Comparison of ENCODE assay signal across 13 cellular contexts in the genomic region with DNA sequence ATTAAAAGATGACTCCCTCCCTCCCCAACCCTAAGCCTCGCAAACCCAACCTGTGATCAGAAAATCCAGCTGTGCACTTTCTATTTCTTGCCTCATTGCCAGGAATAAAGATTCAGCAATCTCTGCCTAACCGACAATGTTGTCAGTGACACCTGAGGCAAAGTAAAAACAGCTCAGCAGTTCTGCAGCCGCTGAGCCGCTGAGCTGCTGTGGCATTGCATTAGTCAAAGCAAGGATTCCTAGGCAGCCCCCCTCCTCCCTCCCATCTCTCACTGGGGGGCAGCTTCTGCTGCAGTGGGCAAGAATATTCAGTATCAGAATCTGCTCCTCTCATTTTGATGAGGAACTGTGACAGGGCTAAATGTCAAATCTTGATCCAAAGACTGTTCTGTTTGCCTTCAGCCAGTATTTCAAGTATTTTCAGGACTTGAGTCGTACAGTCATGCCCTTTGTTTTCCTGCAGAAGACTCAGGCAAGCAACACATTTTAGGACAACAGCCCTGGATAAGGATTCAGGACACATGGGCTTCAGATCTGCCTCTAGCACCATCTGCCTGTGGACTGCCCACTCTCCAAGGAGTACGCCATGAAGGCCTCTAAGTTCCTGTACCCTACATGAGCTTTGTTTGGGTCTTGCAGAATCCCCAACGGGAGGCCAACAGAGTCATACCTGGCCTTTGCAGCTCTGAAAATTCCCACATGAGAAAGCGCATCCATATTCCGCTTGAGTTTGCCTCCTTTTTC. TPM values are rescaled to one million over a fixed set of nuclear protein-coding genes. Genes with fewer than 3 reads are reported as not detected.
DNase-seq lines count a peak whose midpoint lies in the region; ATAC-seq and TF ChIP-seq lines count a peak whose summit lies in the region.
"Had no signal": no experiment of that assay in that cellular context is flagged by ENCODE, and none has a peak within 500 bp of the region (broad histone marks: within the 10 kb centered on the region; RNA-seq: fewer than 3 reads in every experiment).

No MANE protein-coding gene starts in this region.

- intact Hi-C loops in HCT116 (cut with micrococcal nuclease), result no loop called here

- no CpG with 5 or more reads among the region's 9 CpGs for WGBS in mesendoderm (ENCODE audit: extremely low coverage, insufficient coverage, low lambda C conversion rate)

- ATAC-seq in HCT116 (peak; percentile 49), GM18517 (IDR thresholded peaks at IDR 0.05; ENCODE audit: unreplicated experiment) (no peak), HG03045 (IDR thresholded peaks at IDR 0.05; ENCODE audit: unreplicated experiment) (no peak)
- ATAC-seq: lower lobe of right lung had no signal

- BruUV-seq in HCT116 (replicated peaks; lab: Mats Ljungman, UMichigan), result no TSS peak

- H3K79me2 ChIP-seq in HCT116 (ENCODE audit: insufficient read depth, low read length), result no peaks in the 10 kb centered on the region
- H3K79me2 ChIP-seq in mesendoderm (ENCODE audit: control insufficient read depth, insufficient read depth, low read length), result no peaks in the 10 kb centered on the region

- H4K5ac ChIP-seq in mesendoderm (ENCODE audit: low read length), result no peak overlapping the region

- H3K18ac ChIP-seq in mesendoderm (ENCODE audit: low read length), result no peak overlapping the region

- H2AK5ac ChIP-seq in mesendoderm (ENCODE audit: low read length), result no peak overlapping the region

- no peak overlapping the region for H4K8ac ChIP-seq in mesendoderm (ENCODE audit: low read depth, low read length)

- H4K20me1 ChIP-seq in HCT116 (ENCODE audit: insufficient read depth), result no peaks in the 10 kb centered on the region

- CTCF ChIA-PET in HCT116 (lab: Charles Lee), result interaction anchor here (0.8 kb wide), 1 partner anchor 99 kb away, joined by 3 read pairs; no protein-coding TSS in a partner anchor

- peaks cover 18% of the 10 kb centered on the region; the same call in 1 of the 2 replicates for H3K27me3 ChIP-seq in HCT116 (ENCODE audit: insufficient read depth, low read length)
- no peaks in the 10 kb centered on the region for H3K27me3 ChIP-seq in mesendoderm (ENCODE audit: insufficient read depth, low read length, poor library complexity)
- H3K27me3 ChIP-seq: neutrophil had no signal

- no peak overlapping the region for H3K4me3 ChIP-seq in HCT116 (replicated peaks in 1 of 2; ENCODE audit: low read depth in 1 of 2, low read length in 2 of 2)
- H3K4me3 ChIP-seq in fibroblast of mammary gland (ENCODE audit: control insufficient read depth, low read depth, low read length), result no peak overlapping the region
- H3K4me3 ChIP-seq in mesendoderm (ENCODE audit: low read length), result no peak overlapping the region
- H3K4me3 ChIP-seq: lower lobe of right lung had no signal

- RAD21 ChIA-PET in HCT116 (lab: Charles Lee; ENCODE audit: low non-redundant PET in 1 of 2, low total read pairs in 2 of 2, uncharacterized antibody in 2 of 2, unreplicated experiment in 2 of 2), result no interaction called here

- no peak overlapping the region for H3K23ac ChIP-seq in mesendoderm (ENCODE audit: low read length)

- H2BK5ac ChIP-seq in mesendoderm (ENCODE audit: low read length), result no peak overlapping the region

- POLR2A ChIA-PET in HCT116 (lab: Charles Lee), result no interaction called here

- H3K27ac ChIP-seq in HCT116 (ENCODE audit: low read depth, low read length) (no peak overlapping the region), mesendoderm (ENCODE audit: low read depth, low read length) (no peak overlapping the region)
- H3K27ac ChIP-seq: lower lobe of right lung, neutrophil had no signal

- no peak overlapping the region for H3K56ac ChIP-seq in mesendoderm (ENCODE audit: low read length)

- no peak overlapping the region for H3K4ac ChIP-seq in mesendoderm (ENCODE audit: low read depth, low read length)

- H3K36me3 ChIP-seq in HCT116 (ENCODE audit: control insufficient read depth in 1 of 2, insufficient read depth in 2 of 2, low read length in 2 of 2), result no peaks in the 10 kb centered on the region
- H3K36me3 ChIP-seq in mesendoderm (ENCODE audit: control insufficient read depth, insufficient read depth, low read length), result no peaks in the 10 kb centered on the region
- H3K36me3 ChIP-seq: lower lobe of right lung, neutrophil had no signal

- H3K4me2 ChIP-seq in HCT116 (ENCODE audit: low read length) (no peak overlapping the region), mesendoderm (ENCODE audit: low read length) (no peak overlapping the region)

- H3K4me1 ChIP-seq in HCT116 (ENCODE audit: control insufficient read depth in 1 of 2, insufficient read depth in 2 of 2, low read length in 2 of 2) (no peaks in the 10 kb centered on the region), mesendoderm (ENCODE audit: control insufficient read depth, low read depth, low read length) (no peaks in the 10 kb centered on the region)
- H3K4me1 ChIP-seq: lower lobe of right lung had no signal

- TF ChIP-seq CTCF in HCT116 (IDR thresholded peaks at IDR 0.05 in 2 of 3, conservative IDR thresholded peaks at IDR 0.05 in 1 of 3; ENCODE audit: borderline replicate concordance in 1 of 3, insufficient read depth in 1 of 3, low read depth in 2 of 3, low read length in 2 of 3) (no peak), fibroblast of mammary gland (conservative IDR thresholded peaks at IDR 0.05; ENCODE audit: control insufficient read depth, insufficient read depth, low read depth, low read length) (peak; percentile 3)

- no peak for TF ChIP-seq POLR2A in HCT116 (IDR thresholded peaks at IDR 0.05; ENCODE audit: borderline replicate concordance, extremely low read depth, insufficient read depth, insufficient read length)

- no peaks in the 10 kb centered on the region for H3K79me1 ChIP-seq in mesendoderm (ENCODE audit: low read length)

- peak; percentile 28; the same call in 1 of the 2 replicates for TF ChIP-seq RAD21 in HCT116 (IDR thresholded peaks at IDR 0.05; ENCODE audit: low read depth)

- DNase-seq in HCT116 (ENCODE audit: low read depth, low spot score) (no peak), RPMI8226 (peak; percentile 89), fibroblast of mammary gland (ENCODE audit: low read depth) (peak; percentile 11), mesendoderm (peak; percentile 64), anterior cingulate cortex (lab: John Stamatoyannopoulos, UW) (no peak)
- DNase-seq in central memory CD4-positive, alpha-beta T cell, result no peak
- DNase-seq: activated CD4-positive, alpha-beta T cell treated with anti-CD3 and anti-CD28 coated beads, Interleukin-2, amount 10 ng/mL, durations not matched to agents 7 days and 5 days; CD4-positive, alpha-beta memory T cell; effector CD4-positive, alpha-beta T cell; lower lobe of right lung had no signal

- no peak overlapping the region for H2BK15ac ChIP-seq in mesendoderm (replicated peaks; ENCODE audit: low read depth)

- H2BK120ac ChIP-seq in mesendoderm (ENCODE audit: low read depth, low read length), result no peak overlapping the region

- H3K9me2 ChIP-seq in HCT116 (ENCODE audit: insufficient read depth), result no peaks in the 10 kb centered on the region

- no peaks in the 10 kb centered on the region for H3K9me3 ChIP-seq in HCT116 (ENCODE audit: control insufficient read depth in 1 of 2, insufficient read depth in 1 of 2, low read depth in 1 of 2, low read length in 2 of 2)
- H3K9me3 ChIP-seq: lower lobe of right lung, neutrophil had no signal

- H3K9ac ChIP-seq in HCT116 (ENCODE audit: low read length) (no peak overlapping the region), mesendoderm (ENCODE audit: low read length) (no peak overlapping the region)

- no peak overlapping the region for H2AFZ ChIP-seq in HCT116 (ENCODE audit: low read depth, low read length, poor library complexity, severe bottlenecking)

TF ChIP-seq in HCT116, 20 proteins besides CTCF, POLR2A, EP300 and RAD21:
- no peak for TF ChIP-seq MAX (IDR thresholded peaks at IDR 0.05)
- TF ChIP-seq EZH2 (IDR thresholded peaks at IDR 0.05), result no peak
- no peak for TF ChIP-seq ZNF274 (IDR thresholded peaks at IDR 0.05; ENCODE audit: low read depth, low read length)
- no peak for TF ChIP-seq ZFX (IDR thresholded peaks at IDR 0.05)
- TF ChIP-seq CBX3 (IDR thresholded peaks at IDR 0.05; ENCODE audit: low read depth), result no peak
- TF ChIP-seq POLR2AphosphoS5 (IDR thresholded peaks at IDR 0.05; ENCODE audit: low read depth, low read length), result no peak
- TF ChIP-seq EGR1 (IDR thresholded peaks at IDR 0.05; ENCODE audit: low read depth), result no peak
- no peak for TF ChIP-seq TCF7L2 (IDR thresholded peaks at IDR 0.05; ENCODE audit: borderline replicate concordance, extremely low read depth, insufficient read depth, insufficient read length)
- no peak for TF ChIP-seq JUND (IDR thresholded peaks at IDR 0.05)
- TF ChIP-seq EZH2phosphoT487 (IDR thresholded peaks at IDR 0.05; ENCODE audit: borderline replicate concordance), result no peak
- no peak for TF ChIP-seq SIN3A (IDR thresholded peaks at IDR 0.05; ENCODE audit: low read depth)
- no peak for TF ChIP-seq SP1 (IDR thresholded peaks at IDR 0.05; ENCODE audit: low read depth)
- no peak for TF ChIP-seq CEBPB (IDR thresholded peaks at IDR 0.05; ENCODE audit: low read depth)
- TF ChIP-seq SRF (IDR thresholded peaks at IDR 0.05; ENCODE audit: low read depth), result no peak
- no peak for TF ChIP-seq FOSL1 (IDR thresholded peaks at IDR 0.05; ENCODE audit: low read depth)
- TF ChIP-seq ELF1 (IDR thresholded peaks at IDR 0.05; ENCODE audit: borderline replicate concordance, low read depth), result no peak

RNA-seq across cellular contexts. Expression of gene DAP, which starts 41.1 kb away (rescaled TPM):
- 59.1 TPM for total RNA-seq in HCT116 (2021; ENCODE audit: unreplicated experiment)
- polyA plus RNA-seq in HCT116 (2012), result 68.9 and 69.2 TPM in 2 replicates
- 41.4 TPM for polyA plus RNA-seq in mesendoderm (2013, experiment 1 of 2)
- polyA plus RNA-seq in mesendoderm (2013, experiment 2 of 2), result 42.1 TPM

Comparison
In these comparisons a context has a peak if more than half of its experiments do, and no peak if none do; other contexts are left out.
1. DNase-seq: peak in RPMI8226 (single experiment), fibroblast of mammary gland (single experiment) and mesendoderm (single experiment); none in HCT116 (single experiment), anterior cingulate cortex (0 of 58) and central memory CD4-positive, alpha-beta T cell (single experiment).